ENCODE assay signal across 10 cellular contexts in genomic region chr2:173982918-173983317, GRCh38. TPM values are rescaled to one million over a fixed set of nuclear protein-coding genes. Genes with fewer than 3 reads are reported as not detected.
A peak's percentile ranks its signal among the peaks of the same experiment; 100 is the strongest.
DNase-seq lines count a peak whose midpoint lies in the region; ATAC-seq and TF ChIP-seq lines count a peak whose summit lies in the region.
"Had no signal": no experiment of that assay in that cellular context is flagged by ENCODE, and none has a peak within 500 bp of the region (broad histone marks: within the 10 kb centered on the region; RNA-seq: fewer than 3 reads in every experiment).

No MANE protein-coding gene starts in this region.

- H3K36me3 Mint-ChIP-seq in WTC11: no peaks in the 10 kb centered on the region
- H3K36me3 Mint-ChIP-seq in activated T-cell treated with anti-CD3 and anti-CD28 coated beads, Interleukin-2, amount 50 U/mL, for 4 hours (ENCODE audit: insufficient read depth): no peaks in the 10 kb centered on the region
- H3K36me3 Mint-ChIP-seq in activated T-helper 1 cell treated with anti-CD3 and anti-CD28 coated beads, Interleukin-12 subunit alpha, Interleukin-12 subunit beta, Interleukin-2, Interleukin-4 antibody, amounts not matched to agents 30 ng/mL and 10 ng/mL and 1 ng/mL, durations not matched to agents 14 hours and 24 hours and 36 hours (ENCODE audit: low read depth): no peaks in the 10 kb centered on the region

- H2BK120ac ChIP-seq in IMR-90 (ENCODE audit: low read depth, low read length): peak overlapping the region; percentile 76

- intact Hi-C loops in IMR-90 (cut with micrococcal nuclease): no loop called here
- intact Hi-C loops in activated T-helper 1 cell treated with anti-CD3 and anti-CD28 coated beads, Interleukin-12 subunit alpha, Interleukin-12 subunit beta, Interleukin-2, Interleukin-4 antibody, amounts not matched to agents 30 ng/mL and 10 ng/mL and 1 ng/mL, durations not matched to agents 14 hours and 24 hours and 36 hours (cut with micrococcal nuclease): loop anchor here (2.0 kb wide), 1 partner anchor 22 kb away; no protein-coding TSS in a partner anchor

- H3K9me3 Mint-ChIP-seq in WTC11: no peaks in the 10 kb centered on the region
- H3K9me3 Mint-ChIP-seq in activated T-cell treated with anti-CD3 and anti-CD28 coated beads, Interleukin-2, amount 50 U/mL, for 4 hours: no peaks in the 10 kb centered on the region
- H3K9me3 Mint-ChIP-seq in activated T-helper 1 cell treated with anti-CD3 and anti-CD28 coated beads, Interleukin-12 subunit alpha, Interleukin-12 subunit beta, Interleukin-2, Interleukin-4 antibody, amounts not matched to agents 30 ng/mL and 10 ng/mL and 1 ng/mL, durations not matched to agents 14 hours and 24 hours and 36 hours: no peaks in the 10 kb centered on the region

- peak overlapping the region; percentile 22 for H4K91ac ChIP-seq in IMR-90 (ENCODE audit: insufficient read depth, low read depth, low read length)

- peak overlapping the region; percentile 15 for H2AFZ ChIP-seq in IMR-90 (replicated peaks; ENCODE audit: low read length, poor library complexity)

- H3K4me3 ChIP-seq in IMR-90 (ENCODE audit: insufficient read depth, low read depth, low read length): no peak overlapping the region
- H3K4me3 ChIP-seq: spleen had no signal

- H3K14ac ChIP-seq in IMR-90 (replicated peaks; ENCODE audit: low read depth, low read length): peak overlapping the region; percentile 75

- peak overlapping the region; percentile 2 for H4K5ac ChIP-seq in IMR-90 (ENCODE audit: low read depth, low read length)

- H3K79me1 ChIP-seq in IMR-90 (ENCODE audit: low read depth in 1 of 2, low read length in 2 of 2): no peaks in the 10 kb centered on the region

- peak overlapping the region; percentile 8 for H2AK9ac ChIP-seq in IMR-90 (replicated peaks; ENCODE audit: low read depth, low read length, poor library complexity)

- H4K20me1 ChIP-seq in IMR-90 (ENCODE audit: insufficient read depth, low read length): no peaks in the 10 kb centered on the region

- POLR2A ChIA-PET in IMR-90 (lab: Charles Lee; ENCODE audit: unreplicated experiment): interaction anchor here (0.5 to 1.0 kb wide), 2 partner anchors 21 to 51 kb away, joined by 4 read pairs; no protein-coding TSS in a partner anchor
- POLR2A ChIA-PET in WTC11 (lab: Charles Lee): no interaction called here

- H2BK5ac ChIP-seq in IMR-90 (ENCODE audit: low read depth, low read length, poor library complexity, severe bottlenecking): peak overlapping the region; percentile 21

- no peaks in the 10 kb centered on the region for H3K9me3 ChIP-seq in IMR-90 (ENCODE audit: control insufficient read depth, insufficient read depth, low read length)
- H3K9me3 ChIP-seq: spleen had no signal

- dilution Hi-C loops in IMR-90 (cut with HindIII; ENCODE audit: low sequenced_read_pairs, unreplicated experiment): no loop called here

- peak overlapping the region; percentile 78 for H3K27ac Mint-ChIP-seq in WTC11
- no peak overlapping the region for H3K27ac Mint-ChIP-seq in activated T-helper 1 cell treated with anti-CD3 and anti-CD28 coated beads, Interleukin-12 subunit alpha, Interleukin-12 subunit beta, Interleukin-2, Interleukin-4 antibody, amounts not matched to agents 30 ng/mL and 10 ng/mL and 1 ng/mL, durations not matched to agents 14 hours and 24 hours and 36 hours

- no peak for TF ChIP-seq RAD21 in IMR-90 (IDR thresholded peaks at IDR 0.05; ENCODE audit: low read length)

- H3K27me3 ChIP-seq in IMR-90 (ENCODE audit: control insufficient read depth, insufficient read depth, low read length) (no peaks in the 10 kb centered on the region), foreskin keratinocyte (no peaks in the 10 kb centered on the region)
- H3K27me3 ChIP-seq: spleen had no signal

- H3K4ac ChIP-seq in IMR-90 (ENCODE audit: low read depth, low read length): peak overlapping the region; percentile 49; the same call in 1 of the 2 replicates

- H3K9ac ChIP-seq in IMR-90 (ENCODE audit: low read depth, low read length): no peak overlapping the region

- peak; percentile 56 for DNase-seq in IMR-90
- DNase-seq in WTC11 (ENCODE audit: low spot score): no peak
- DNase-seq in foreskin keratinocyte: peak; percentile 67 to 87
- DNase-seq in smooth muscle cell of the brain vasculature (ENCODE audit: low read depth, low spot score): peak; percentile 89
- no peak for DNase-seq in NCI-H526 (lab: John Stamatoyannopoulos, UW)
- no peak for DNase-seq in activated T-cell treated with anti-CD3 and anti-CD28 coated beads, Interleukin-2, amount 50 U/mL, for 4 hours
- DNase-seq in activated T-helper 1 cell treated with anti-CD3 and anti-CD28 coated beads, Interleukin-12 subunit alpha, Interleukin-12 subunit beta, Interleukin-2, Interleukin-4 antibody, amounts not matched to agents 30 ng/mL and 10 ng/mL and 1 ng/mL, durations not matched to agents 14 hours and 24 hours and 36 hours (ENCODE audit: low spot score): no peak
- DNase-seq: KG1, spleen had no signal

- CTCF ChIA-PET in IMR-90 (lab: Yijun Ruan, JAX) (no interaction called here), WTC11 (lab: Charles Lee) (no interaction called here)

- no peak overlapping the region for H3K56ac ChIP-seq in IMR-90 (ENCODE audit: extremely low read depth, insufficient read depth, low read length)

- peak overlapping the region; percentile 53; the same call in 1 of the 2 replicates for H3K27ac ChIP-seq in IMR-90 (ENCODE audit: insufficient read depth, low read length)
- H3K27ac ChIP-seq in foreskin keratinocyte: peak overlapping the region; percentile 41
- H3K27ac ChIP-seq: spleen had no signal

- peaks cover 14% of the 10 kb centered on the region for H3K9me1 ChIP-seq in IMR-90 (ENCODE audit: insufficient read depth, low read length)

- no peaks in the 10 kb centered on the region for H3K36me3 ChIP-seq in IMR-90 (ENCODE audit: control insufficient read depth, insufficient read depth, low read length)
- H3K36me3 ChIP-seq: spleen had no signal

- H2AK5ac ChIP-seq in IMR-90 (ENCODE audit: low read depth, low read length): peak overlapping the region; percentile 70; the same call in 1 of the 2 replicates

- peak overlapping the region; percentile 42; the same call in 1 of the 2 replicates for H3K18ac ChIP-seq in IMR-90 (ENCODE audit: low read depth, low read length)

- TF ChIP-seq CTCF in IMR-90 (conservative IDR thresholded peaks at IDR 0.05; ENCODE audit: low read depth, low read length): no peak
- no peak for TF ChIP-seq CTCF in WTC11 (IDR thresholded peaks at IDR 0.05)
- no peak for TF ChIP-seq CTCF in foreskin keratinocyte (conservative IDR thresholded peaks at IDR 0.05)

- H3K4me1 ChIP-seq in IMR-90 (ENCODE audit: control insufficient read depth, insufficient read depth, low read length) (peaks cover 17% of the 10 kb centered on the region), foreskin keratinocyte (peaks cover 23% of the 10 kb centered on the region)

- H3K4me1 Mint-ChIP-seq in WTC11: peaks cover 13% of the 10 kb centered on the region
- H3K4me1 Mint-ChIP-seq in activated T-cell treated with anti-CD3 and anti-CD28 coated beads, Interleukin-2, amount 50 U/mL, for 4 hours (ENCODE audit: low read depth): peaks cover 9% of the 10 kb centered on the region
- H3K4me1 Mint-ChIP-seq in activated T-helper 1 cell treated with anti-CD3 and anti-CD28 coated beads, Interleukin-12 subunit alpha, Interleukin-12 subunit beta, Interleukin-2, Interleukin-4 antibody, amounts not matched to agents 30 ng/mL and 10 ng/mL and 1 ng/mL, durations not matched to agents 14 hours and 24 hours and 36 hours (ENCODE audit: low read depth): peaks cover 30% of the 10 kb centered on the region

- peak overlapping the region; percentile 56; the same call in 1 of the 3 replicates for H2BK15ac ChIP-seq in IMR-90 (ENCODE audit: low read depth, low read length)

- peak overlapping the region; percentile 40 to 81; a peak in 3 of 4 replicates for H4K8ac ChIP-seq in IMR-90 (ENCODE audit: low read depth in 2 of 2, low read length in 2 of 2)

- ATAC-seq in IMR-90 (ENCODE audit: low read depth) (peak; percentile 62), WTC11 (peak; percentile 67), foreskin keratinocyte (peak; percentile 87), GM21619 (IDR thresholded peaks at IDR 0.05; ENCODE audit: unreplicated experiment) (no peak)
- ATAC-seq in activated T-cell treated with anti-CD3 and anti-CD28 coated beads, Interleukin-2, amount 50 U/mL, for 4 hours: no peak

- H3K27me3 Mint-ChIP-seq in WTC11 (ENCODE audit: low read depth): no peaks in the 10 kb centered on the region
- H3K27me3 Mint-ChIP-seq in activated T-cell treated with anti-CD3 and anti-CD28 coated beads, Interleukin-2, amount 50 U/mL, for 4 hours (ENCODE audit: low read depth): peaks cover 9% of the 10 kb centered on the region
- H3K27me3 Mint-ChIP-seq in activated T-helper 1 cell treated with anti-CD3 and anti-CD28 coated beads, Interleukin-12 subunit alpha, Interleukin-12 subunit beta, Interleukin-2, Interleukin-4 antibody, amounts not matched to agents 30 ng/mL and 10 ng/mL and 1 ng/mL, durations not matched to agents 14 hours and 24 hours and 36 hours (ENCODE audit: insufficient read depth): no peaks in the 10 kb centered on the region

- WGBS in IMR-90 (ENCODE audit: extremely low coverage in 2 of 2, insufficient read length in 1 of 2), 2 experiments: no CpG with 5 or more reads among the region's 3 CpGs

- peak overlapping the region; percentile 83 for H2BK20ac ChIP-seq in IMR-90 (ENCODE audit: low read depth, low read length)

- no peak overlapping the region for H3K4me2 ChIP-seq in IMR-90 (ENCODE audit: low read depth, low read length)

- in situ Hi-C loops in IMR-90 (cut with MboI; ENCODE audit: low sequenced_read_pairs): no loop called here

- H3K23ac ChIP-seq in IMR-90 (ENCODE audit: low read depth, low read length): peak overlapping the region; percentile 43; the same call in 1 of the 2 replicates

- H3K4me3 Mint-ChIP-seq in WTC11: no peak overlapping the region
- no peak overlapping the region for H3K4me3 Mint-ChIP-seq in activated T-cell treated with anti-CD3 and anti-CD28 coated beads, Interleukin-2, amount 50 U/mL, for 4 hours
- H3K4me3 Mint-ChIP-seq in activated T-helper 1 cell treated with anti-CD3 and anti-CD28 coated beads, Interleukin-12 subunit alpha, Interleukin-12 subunit beta, Interleukin-2, Interleukin-4 antibody, amounts not matched to agents 30 ng/mL and 10 ng/mL and 1 ng/mL, durations not matched to agents 14 hours and 24 hours and 36 hours: no peak overlapping the region

- BruUV-seq in IMR-90 (replicated peaks; lab: Mats Ljungman, UMichigan): no TSS peak

- TF ChIP-seq POLR2A in IMR-90 (IDR thresholded peaks at IDR 0.05; ENCODE audit: low read depth, low read length): no peak

RNA-seq across cellular contexts. Expression of gene SP3, which starts 17.7 kb away (rescaled TPM):
- 136 and 137 TPM in 2 replicates for total RNA-seq in IMR-90 (2012; rRNA removed)
- polyA plus RNA-seq in IMR-90 (2012; rRNA removed): 19.9 and 26.7 TPM in 2 replicates
- polyA plus RNA-seq in IMR-90 (2012; cell fraction: cytosol; rRNA removed): 4.2 and 6.6 TPM in 2 replicates
- 6.3 and 36.0 TPM in 2 replicates for polyA plus RNA-seq in IMR-90 (2012; cell fraction: nucleus; rRNA removed; ENCODE audit: low replicate concordance)
- total RNA-seq in WTC11 (2021): 72.8 to 88.5 TPM (median 77.1 TPM) in 3 replicates
- total RNA-seq in foreskin keratinocyte: 63.9 and 64.1 TPM in 2 replicates
- polyA plus RNA-seq in foreskin keratinocyte: 10.2 and 13.0 TPM in 2 replicates
- total RNA-seq in activated T-cell treated with anti-CD3 and anti-CD28 coated beads, Interleukin-2, amount 50 U/mL, for 4 hours: 10 to 100 TPM; 86.5 to 89.9 (median 89.9) TPM
- 95.8 and 103 TPM in 2 replicates for total RNA-seq in activated T-helper 1 cell treated with anti-CD3 and anti-CD28 coated beads, Interleukin-12 subunit alpha, Interleukin-12 subunit beta, Interleukin-2, Interleukin-4 antibody, amounts not matched to agents 30 ng/mL and 10 ng/mL and 1 ng/mL, durations not matched to agents 14 hours and 24 hours and 36 hours

Comparison
In these comparisons a context has a peak if more than half of its experiments do, and no peak if none do; other contexts are left out.
1. ATAC-seq: peak in IMR-90 (single experiment), WTC11 (single experiment) and foreskin keratinocyte (single experiment); none in GM21619 (single experiment) and activated T-cell treated with anti-CD3 and anti-CD28 coated beads, Interleukin-2, amount 50 U/mL, for 4 hours (0 of 2).
2. DNase-seq: peak in IMR-90 (single experiment), foreskin keratinocyte (2 of 2) and smooth muscle cell of the brain vasculature (single experiment); none in WTC11 (single experiment), NCI-H526 (0 of 2), activated T-cell treated with anti-CD3 and anti-CD28 coated beads, Interleukin-2, amount 50 U/mL, for 4 hours (single experiment) and activated T-helper 1 cell treated with anti-CD3 and anti-CD28 coated beads, Interleukin-12 subunit alpha, Interleukin-12 subunit beta, Interleukin-2, Interleukin-4 antibody, amounts not matched to agents 30 ng/mL and 10 ng/mL and 1 ng/mL, durations not matched to agents 14 hours and 24 hours and 36 hours (single experiment).